8 cellular contexts compared by ENCODE assay signal in the genomic region with DNA sequence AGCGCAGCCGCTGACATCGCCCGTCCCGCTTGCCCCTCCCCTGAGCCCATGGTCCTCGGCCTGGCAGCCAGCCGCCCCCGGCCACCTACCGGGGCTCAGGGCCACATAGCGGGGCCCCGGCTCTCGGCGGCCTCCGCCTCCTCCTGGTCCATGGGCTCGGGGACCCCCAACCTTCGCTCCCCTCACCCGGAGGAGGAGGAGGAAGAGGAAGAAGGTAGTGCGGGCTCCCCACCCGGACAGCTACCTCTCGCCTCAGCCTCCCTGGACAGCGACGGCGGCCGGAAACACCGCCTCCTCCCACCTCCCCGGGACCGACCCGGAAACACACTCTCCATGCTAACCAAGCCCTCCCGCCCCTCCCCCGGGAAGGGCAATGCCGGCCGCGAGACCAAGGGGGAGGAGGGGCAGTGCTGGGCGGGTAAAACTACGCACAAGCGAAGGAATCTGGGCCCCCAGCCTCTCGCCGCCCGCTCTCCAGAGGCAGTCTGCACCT. TPM values are rescaled to one million over a fixed set of nuclear protein-coding genes. Genes with fewer than 3 reads are reported as not detected.
DNase-seq lines count a peak whose midpoint lies in the region; ATAC-seq and TF ChIP-seq lines count a peak whose summit lies in the region.

TSS of gene KIAA0319L (minus strand) at position 286 of the 493 bp plus-strand sequence. CDS start 2,912 bp downstream, outside the sequence.

- no peaks in the 10 kb centered on the region for H3K9me3 ChIP-seq in OCI-LY3 (ENCODE audit: insufficient read depth, low read length)
- H3K9me3 ChIP-seq in gastrocnemius medialis: no peaks in the 10 kb centered on the region

- peak within 1 kb of the TSS; percentile 81 for H3K9ac ChIP-seq in OCI-LY3 (ENCODE audit: low read length)

- in situ Hi-C loops in T47D (cut with HindIII; ENCODE audit: low pct_unique_long_range_greater_than_20kb, low sequenced_read_pairs): no loop called here
- in situ Hi-C loops in gastrocnemius medialis (cut with MboI; ENCODE audit: low sequenced_read_pairs in 4 of 4): loop anchor here in 1 of 4 donors (10.0 kb wide), 1 partner anchor 362 kb away; the partner anchor contains the start of gene SFPQ

- peaks cover 16% of the 10 kb centered on the region for H3K4me1 ChIP-seq in OCI-LY3 (ENCODE audit: low read length)
- H3K4me1 ChIP-seq in gastrocnemius medialis: peaks cover 45 to 69% of the 10 kb centered on the region in 2 donors

- peak; percentile 79 for ATAC-seq in GM19463 (IDR thresholded peaks at IDR 0.05; ENCODE audit: unreplicated experiment)
- peak; percentile 31 for ATAC-seq in HG03469 (IDR thresholded peaks at IDR 0.05; ENCODE audit: unreplicated experiment)
- ATAC-seq in gastrocnemius medialis: peak; percentile 93 to 94

- DNase-seq in DMS 273 (lab: John Stamatoyannopoulos, UW; ENCODE audit: unreplicated experiment): peak; percentile 93
- DNase-seq in DMS 273 treated with DMSO at 0.1 percent for 48 hours (lab: John Stamatoyannopoulos, UW): no peak
- DNase-seq in T47D (ENCODE audit: low read depth in 1 of 2, low spot score in 1 of 2): peak; percentile 79 to 87
- peak; percentile 87 for DNase-seq in iPS-NIHi11 (ENCODE audit: low spot score)
- peak; percentile 82 to 83 for DNase-seq in gastrocnemius medialis

- H4K20me1 ChIP-seq in OCI-LY3 (ENCODE audit: insufficient read depth, low read length): no peaks in the 10 kb centered on the region

- TF ChIP-seq CTCF in OCI-LY3 (IDR thresholded peaks at IDR 0.05; ENCODE audit: low read depth, low read length) (no peak), gastrocnemius medialis (IDR thresholded peaks at IDR 0.05 in 4 of 5, conservative IDR thresholded peaks at IDR 0.05 in 1 of 5) (peak in 1 of 5 experiments; percentile 12)

- H2AFZ ChIP-seq in OCI-LY3 (ENCODE audit: low read depth, low read length): peak within 1 kb of the TSS; percentile 69; the same call in 1 of the 2 replicates

- TF ChIP-seq POLR2A in gastrocnemius medialis (IDR thresholded peaks at IDR 0.05): peak; percentile 68 to 81

- H3K79me2 ChIP-seq in OCI-LY3 (ENCODE audit: low read length): peaks cover 30% of the 10 kb centered on the region

- H3K4me3 ChIP-seq in OCI-LY3 (ENCODE audit: low read length) (peak within 1 kb of the TSS; percentile 97), gastrocnemius medialis (peak within 1 kb of the TSS; percentile 84 to 99 (median 98))

- peak within 1 kb of the TSS; percentile 66 for H3K27ac ChIP-seq in OCI-LY3 (ENCODE audit: low read length)
- H3K27ac ChIP-seq in gastrocnemius medialis: peak within 1 kb of the TSS; percentile 91 to 100 (median 99)

- peak within 1 kb of the TSS; percentile 97 for H3K4me2 ChIP-seq in OCI-LY3 (ENCODE audit: low read length)

- H3K27me3 ChIP-seq in OCI-LY3 (ENCODE audit: low read depth, low read length) (no peaks in the 10 kb centered on the region), gastrocnemius medialis (no peaks in the 10 kb centered on the region)

- intact Hi-C loops in gastrocnemius medialis (cut with DNase I; ENCODE audit: low total_unique reads): loop anchor here (2.0 to 10.0 kb wide), 4 partner anchors 84 to 908 kb away; partner anchors contain the start of genes C1orf216, MRPS15, PSMB2 and SFPQ

- peaks cover 2% of the 10 kb centered on the region for H3K36me3 ChIP-seq in OCI-LY3 (replicated peaks; ENCODE audit: low read depth, low read length)
- peaks cover 0 to 9% of the 10 kb centered on the region in 2 donors for H3K36me3 ChIP-seq in gastrocnemius medialis

RNA-seq across cellular contexts. Expression of gene KIAA0319L, which starts in this region (rescaled TPM):
- 10 to 100 TPM; 44.4 to 85.0 (median 69.2) TPM for total RNA-seq in gastrocnemius medialis

Comparison
In these comparisons a context has a peak if more than half of its experiments do, and no peak if none do; other contexts are left out.
1. ATAC-seq: peak in every context shown above with its lines; median percentile 94 in gastrocnemius medialis; 79 in GM19463; 31 in HG03469.